In the genomic region with DNA sequence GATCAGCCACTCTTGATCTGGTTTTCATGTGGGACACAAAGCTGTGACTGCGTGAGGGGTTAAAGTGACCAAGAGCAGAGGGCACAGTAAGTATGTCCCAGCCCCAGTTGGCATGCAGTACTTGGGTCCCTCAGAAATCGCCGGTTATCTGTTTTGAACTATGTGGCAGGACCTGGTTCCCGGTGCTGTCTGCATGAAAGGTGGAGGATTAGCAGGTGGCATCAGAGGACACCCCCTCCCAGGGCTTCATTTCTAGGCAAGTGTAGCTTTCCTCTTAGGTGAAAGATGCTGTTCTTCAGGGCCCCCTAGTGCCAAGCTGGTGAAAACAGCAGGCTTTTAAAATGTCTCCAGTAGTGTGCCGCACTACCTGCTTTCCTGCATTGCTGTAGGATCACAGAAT, we compare ENCODE assay signal across 8 cellular contexts. TPM values are rescaled to one million over a fixed set of nuclear protein-coding genes. Genes with fewer than 3 reads are reported as not detected.
DNase-seq lines count a peak whose midpoint lies in the region; ATAC-seq, FAIRE-seq and TF ChIP-seq lines count a peak whose summit lies in the region.

No MANE protein-coding gene starts in this region.

- peaks cover 42% of the 10 kb centered on the region for H3K36me3 Mint-ChIP-seq in activated T-helper 2 cell treated with anti-CD3 and anti-CD28 coated beads, Interferon-gamma antibody, Interleukin-2, Interleukin-4, amounts not matched to agents 10 μg/mL and 5 μg/mL and 100 μg/mL, durations not matched to agents 14 hours and 24 hours and 36 hours (ENCODE audit: low read depth)

- DNase-seq in A172 (ENCODE audit: low spot score) (peak; percentile 23), GM13977 (ENCODE audit: low spot score) (peak; percentile 63), HTR-8/SVneo (ENCODE audit: insufficient read length, low spot score) (peak; percentile 75), frontal cortex (ENCODE audit: low spot score in 2 of 2) (peak; percentile 16 to 55), osteoblast (ENCODE audit: insufficient read length, low spot score, missing footprints) (peak; percentile 80)
- peak; percentile 49 for DNase-seq in activated T-helper 2 cell treated with anti-CD3 and anti-CD28 coated beads, Interferon-gamma antibody, Interleukin-2, Interleukin-4, amounts not matched to agents 10 μg/mL and 5 μg/mL and 100 μg/mL, durations not matched to agents 14 hours and 24 hours and 36 hours (ENCODE audit: low spot score)

- peaks cover 28% of the 10 kb centered on the region for H3K4me1 Mint-ChIP-seq in activated T-helper 2 cell treated with anti-CD3 and anti-CD28 coated beads, Interferon-gamma antibody, Interleukin-2, Interleukin-4, amounts not matched to agents 10 μg/mL and 5 μg/mL and 100 μg/mL, durations not matched to agents 14 hours and 24 hours and 36 hours (ENCODE audit: low read depth)

- FAIRE-seq in HTR-8/SVneo (lab: Jason Lieb, UNC) (peak; percentile 63), frontal cortex (lab: Jason Lieb, UNC) (no peak)

- H3K4me3 ChIP-seq in OCI-LY3 (ENCODE audit: low read length): no peak overlapping the region
- no peak overlapping the region for H3K4me3 ChIP-seq in osteoblast (ENCODE audit: insufficient read depth, low read length)

- H3K4me2 ChIP-seq in OCI-LY3 (ENCODE audit: low read length) (no peak overlapping the region), osteoblast (ENCODE audit: insufficient read depth, low read length) (no peak overlapping the region)

- TF ChIP-seq CTCF in GM13977 (IDR thresholded peaks at IDR 0.05; ENCODE audit: extremely low read depth, insufficient read depth, missing control alignments): peak; percentile 86
- peak; percentile 76 for TF ChIP-seq CTCF in OCI-LY3 (IDR thresholded peaks at IDR 0.05; ENCODE audit: low read depth, low read length)
- peak; percentile 64 for TF ChIP-seq CTCF in osteoblast (IDR thresholded peaks at IDR 0.05; ENCODE audit: extremely low read depth, low read depth, low read length)

- no peak overlapping the region for H2AFZ ChIP-seq in OCI-LY3 (ENCODE audit: low read depth, low read length)
- H2AFZ ChIP-seq in osteoblast (ENCODE audit: low read length): no peak overlapping the region

- in situ Hi-C loops in GM13977 (cut with MboI; ENCODE audit: low pct_unique_long_range_greater_than_20kb, low sequenced_read_pairs, unreplicated experiment): loop anchor here (25.0 kb wide), 1 partner anchor 92 kb away; the partner anchor contains the start of gene FBXO34

- ATAC-seq in GM19467 (IDR thresholded peaks at IDR 0.05; ENCODE audit: unreplicated experiment): no peak

- H3K36me3 ChIP-seq in OCI-LY3 (replicated peaks; ENCODE audit: low read depth, low read length) (peaks cover 26% of the 10 kb centered on the region), osteoblast (ENCODE audit: insufficient read depth, low read length) (peaks cover 33% of the 10 kb centered on the region)

- intact Hi-C loops in activated T-helper 2 cell treated with anti-CD3 and anti-CD28 coated beads, Interferon-gamma antibody, Interleukin-2, Interleukin-4, amounts not matched to agents 10 μg/mL and 5 μg/mL and 100 μg/mL, durations not matched to agents 14 hours and 24 hours and 36 hours (cut with micrococcal nuclease): loop anchor here (1.0 to 2.0 kb wide), 4 partner anchors 18 to 142 kb away; partner anchors contain the start of gene FBXO34

- H3K27ac ChIP-seq in OCI-LY3 (ENCODE audit: low read length): no peak overlapping the region
- no peak overlapping the region for H3K27ac ChIP-seq in osteoblast (ENCODE audit: low read depth, low read length)

- H3K4me3 Mint-ChIP-seq in activated T-helper 2 cell treated with anti-CD3 and anti-CD28 coated beads, Interferon-gamma antibody, Interleukin-2, Interleukin-4, amounts not matched to agents 10 μg/mL and 5 μg/mL and 100 μg/mL, durations not matched to agents 14 hours and 24 hours and 36 hours (ENCODE audit: low read depth): no peak overlapping the region

- H3K9me3 Mint-ChIP-seq in activated T-helper 2 cell treated with anti-CD3 and anti-CD28 coated beads, Interferon-gamma antibody, Interleukin-2, Interleukin-4, amounts not matched to agents 10 μg/mL and 5 μg/mL and 100 μg/mL, durations not matched to agents 14 hours and 24 hours and 36 hours: no peaks in the 10 kb centered on the region

- H3K9me3 ChIP-seq in OCI-LY3 (ENCODE audit: insufficient read depth, low read length) (no peaks in the 10 kb centered on the region), osteoblast (ENCODE audit: low read depth, low read length) (no peaks in the 10 kb centered on the region)

- H3K79me2 ChIP-seq in OCI-LY3 (ENCODE audit: low read length) (peaks cover 3% of the 10 kb centered on the region; the same call in 1 of the 2 replicates), osteoblast (ENCODE audit: insufficient read depth, low read length) (peaks cover 3% of the 10 kb centered on the region)

- H4K20me1 ChIP-seq in OCI-LY3 (ENCODE audit: insufficient read depth, low read length) (no peaks in the 10 kb centered on the region), osteoblast (ENCODE audit: insufficient read depth, low read length) (peaks cover 9% of the 10 kb centered on the region)

- no peak overlapping the region for H3K9ac ChIP-seq in OCI-LY3 (ENCODE audit: low read length)

- H3K27me3 ChIP-seq in OCI-LY3 (ENCODE audit: low read depth, low read length): no peaks in the 10 kb centered on the region
- no peaks in the 10 kb centered on the region for H3K27me3 ChIP-seq in osteoblast (ENCODE audit: insufficient read depth, low read length)

- no peaks in the 10 kb centered on the region for H3K27me3 Mint-ChIP-seq in activated T-helper 2 cell treated with anti-CD3 and anti-CD28 coated beads, Interferon-gamma antibody, Interleukin-2, Interleukin-4, amounts not matched to agents 10 μg/mL and 5 μg/mL and 100 μg/mL, durations not matched to agents 14 hours and 24 hours and 36 hours (ENCODE audit: low read depth)

- H3K4me1 ChIP-seq in OCI-LY3 (ENCODE audit: low read length) (peaks cover 10% of the 10 kb centered on the region), osteoblast (ENCODE audit: insufficient read depth, low read length) (no peaks in the 10 kb centered on the region)

- H3K27ac Mint-ChIP-seq in activated T-helper 2 cell treated with anti-CD3 and anti-CD28 coated beads, Interferon-gamma antibody, Interleukin-2, Interleukin-4, amounts not matched to agents 10 μg/mL and 5 μg/mL and 100 μg/mL, durations not matched to agents 14 hours and 24 hours and 36 hours: peak overlapping the region; percentile 62

RNA-seq across cellular contexts. Expression of gene ATG14, which starts 57.1 kb away (rescaled TPM):
- total RNA-seq in A172 (2014; rRNA removed; shearing (Covaris generic)): 9.5 and 11.9 TPM in 2 replicates
- total RNA-seq in activated T-helper 2 cell treated with anti-CD3 and anti-CD28 coated beads, Interferon-gamma antibody, Interleukin-2, Interleukin-4, amounts not matched to agents 10 μg/mL and 5 μg/mL and 100 μg/mL, durations not matched to agents 14 hours and 24 hours and 36 hours: 4.3 and 4.6 TPM in 2 replicates
- 20.4 TPM for total RNA-seq in frontal cortex
- total RNA-seq in osteoblast: 21.7 and 24.5 TPM in 2 replicates

Comparison
In these comparisons a context has a peak if more than half of its experiments do, and no peak if none do; other contexts are left out.
1. DNase-seq: peak in every context shown above with its lines; median percentile 80 in osteoblast; 75 in HTR-8/SVneo; 63 in GM13977; 49 in activated T-helper 2 cell treated with anti-CD3 and anti-CD28 coated beads, Interferon-gamma antibody, Interleukin-2, Interleukin-4, amounts not matched to agents 10 μg/mL and 5 μg/mL and 100 μg/mL, durations not matched to agents 14 hours and 24 hours and 36 hours; 36 in frontal cortex; 23 in A172.